Comparison of ENCODE assay signal across 1 cellular context in genomic region chr19:7483720-7484201, GRCh38.
TF ChIP-seq lines count a peak whose summit lies in the region.

No MANE protein-coding gene starts in this region.

TF ChIP-seq in H1, 55 proteins besides CTCF, POLR2A, EP300 and RAD21:
- TF ChIP-seq, protein P1, sequence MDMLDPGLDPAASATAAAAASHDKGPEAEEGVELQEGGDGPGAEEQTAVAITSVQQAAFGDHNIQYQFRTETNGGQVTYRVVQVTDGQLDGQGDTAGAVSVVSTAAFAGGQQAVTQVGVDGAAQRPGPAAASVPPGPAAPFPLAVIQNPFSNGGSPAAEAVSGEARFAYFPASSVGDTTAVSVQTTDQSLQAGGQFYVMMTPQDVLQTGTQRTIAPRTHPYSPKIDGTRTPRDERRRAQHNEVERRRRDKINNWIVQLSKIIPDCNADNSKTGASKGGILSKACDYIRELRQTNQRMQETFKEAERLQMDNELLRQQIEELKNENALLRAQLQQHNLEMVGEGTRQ (IDR thresholded peaks at IDR 0.05; ENCODE audit: low read length), result no peak
- TF ChIP-seq CHD1 (IDR thresholded peaks at IDR 0.05; ENCODE audit: low read depth, low read length) (no peak), BCL11A (IDR thresholded peaks at IDR 0.05; ENCODE audit: low read depth in 2 of 2, low read length in 2 of 2) (no peak), SRF (IDR thresholded peaks at IDR 0.05; ENCODE audit: low read depth, low read length) (no peak), NANOG (IDR thresholded peaks at IDR 0.05; ENCODE audit: insufficient read depth, low read depth, low read length, poor library complexity, severe bottlenecking) (no peak), MAFK (IDR thresholded peaks at IDR 0.05; ENCODE audit: low read depth, low read length) (no peak), TAF1 (IDR thresholded peaks at IDR 0.05; ENCODE audit: low read depth, low read length) (no peak), EGR1 (IDR thresholded peaks at IDR 0.05; ENCODE audit: borderline replicate concordance, low read depth, low read length) (no peak), ATF2 (IDR thresholded peaks at IDR 0.05; ENCODE audit: low read length) (no peak), SUZ12 (IDR thresholded peaks at IDR 0.05; ENCODE audit: low read length) (no peak), KDM1A (IDR thresholded peaks at IDR 0.05; ENCODE audit: borderline replicate concordance, low read length) (no peak), JUN (IDR thresholded peaks at IDR 0.05; ENCODE audit: low read depth, low read length) (no peak), RNF2 (IDR thresholded peaks at IDR 0.05; ENCODE audit: borderline replicate concordance, low read depth, low read length, missing control alignments, poor library complexity, severe bottlenecking) (no peak)
- TF ChIP-seq, protein P2, sequence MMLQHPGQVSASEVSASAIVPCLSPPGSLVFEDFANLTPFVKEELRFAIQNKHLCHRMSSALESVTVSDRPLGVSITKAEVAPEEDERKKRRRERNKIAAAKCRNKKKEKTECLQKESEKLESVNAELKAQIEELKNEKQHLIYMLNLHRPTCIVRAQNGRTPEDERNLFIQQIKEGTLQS (IDR thresholded peaks at IDR 0.05; ENCODE audit: insufficient read depth, low read depth, low read length), result no peak
TF ChIP-seq in H1: peak in this region for 0.
